Comparison of ENCODE assay signal across 12 cellular contexts in genomic region chr12:57889541-57889989, GRCh38. TPM values are rescaled to one million over a fixed set of nuclear protein-coding genes. Genes with fewer than 3 reads are reported as not detected.
DNase-seq lines count a peak whose midpoint lies in the region; ATAC-seq lines count a peak whose summit lies in the region.
"Had no signal": no experiment of that assay in that cellular context is flagged by ENCODE, and none has a peak within 500 bp of the region (broad histone marks: within the 10 kb centered on the region; RNA-seq: fewer than 3 reads in every experiment).

No MANE protein-coding gene starts in this region.

- no peak overlapping the region for H2BK5ac ChIP-seq in mesenchymal stem cell (ENCODE audit: low read depth, low read length, poor library complexity, severe bottlenecking)

- H3K4ac ChIP-seq in mesenchymal stem cell (ENCODE audit: low read depth in 1 of 2, low read length in 2 of 2), result peak overlapping the region; percentile 42 to 89

- no peaks in the 10 kb centered on the region for H3K27me3 ChIP-seq in duodenal mucosa (ENCODE audit: control insufficient read depth in 1 of 2, insufficient read depth in 2 of 2, low read length in 2 of 2)
- H3K27me3 ChIP-seq in mesenchymal stem cell (ENCODE audit: control insufficient read depth in 1 of 2, insufficient read depth in 1 of 2, low read length in 2 of 2), result no peaks in the 10 kb centered on the region
- H3K27me3 ChIP-seq: BE2C had no signal

- no peaks in the 10 kb centered on the region for H3K36me3 ChIP-seq in duodenal mucosa (ENCODE audit: control insufficient read depth in 1 of 2, insufficient read depth in 2 of 2, low read length in 2 of 2)
- no peaks in the 10 kb centered on the region for H3K36me3 ChIP-seq in mesenchymal stem cell (ENCODE audit: control insufficient read depth in 1 of 2, insufficient read depth in 2 of 2, low read depth in 1 of 2, low read length in 2 of 2)
- H3K36me3 ChIP-seq in urinary bladder (ENCODE audit: insufficient read depth), result no peaks in the 10 kb centered on the region
- H3K36me3 ChIP-seq: BE2C, neutrophil had no signal

- ATAC-seq in HG03520 (IDR thresholded peaks at IDR 0.05; ENCODE audit: unreplicated experiment), result no peak

- peaks cover 51 to 55% of the 10 kb centered on the region in 2 donors for H3K4me1 ChIP-seq in duodenal mucosa (ENCODE audit: control insufficient read depth in 1 of 2, insufficient read depth in 2 of 2, low read length in 2 of 2)
- peaks cover 20% of the 10 kb centered on the region for H3K4me1 ChIP-seq in mesenchymal stem cell (ENCODE audit: control insufficient read depth, insufficient read depth, low read depth, low read length)
- H3K4me1 ChIP-seq in urinary bladder (ENCODE audit: insufficient read depth), result peaks cover 4% of the 10 kb centered on the region

- peak overlapping the region in 1 of 2 experiments; percentile 37 for H3K14ac ChIP-seq in mesenchymal stem cell (ENCODE audit: low read length in 2 of 2)

- peak overlapping the region; percentile 56 for H2BK120ac ChIP-seq in mesenchymal stem cell (ENCODE audit: low read depth, low read length)

- no peak overlapping the region for H3K4me3 ChIP-seq in duodenal mucosa (ENCODE audit: low read depth in 1 of 2, low read length in 2 of 2)
- H3K4me3 ChIP-seq in mesenchymal stem cell (ENCODE audit: insufficient read depth in 1 of 2, low read depth in 1 of 2, low read length in 2 of 2), result peak overlapping the region in 1 of 2 experiments; percentile 64
- no peak overlapping the region for H3K4me3 ChIP-seq in urinary bladder (ENCODE audit: low read depth, low read length)

- H2BK12ac ChIP-seq in mesenchymal stem cell (ENCODE audit: low read length in 2 of 2), result peak overlapping the region; percentile 80 to 94

- H3K9me3 ChIP-seq in duodenal mucosa (ENCODE audit: control insufficient read depth in 1 of 2, low read length in 2 of 2) (no peaks in the 10 kb centered on the region), mesenchymal stem cell (ENCODE audit: control insufficient read depth, low read length) (no peaks in the 10 kb centered on the region)
- H3K9me3 ChIP-seq: BE2C, neutrophil had no signal

- H2AK5ac ChIP-seq in mesenchymal stem cell (ENCODE audit: low read length, severe bottlenecking), result no peak overlapping the region

- peak overlapping the region; percentile 52 to 78 for H3K18ac ChIP-seq in mesenchymal stem cell (ENCODE audit: low read depth in 1 of 2, low read length in 2 of 2)

- H3K4me2 ChIP-seq in mesenchymal stem cell (ENCODE audit: low read length, poor library complexity, severe bottlenecking), result no peak overlapping the region

- H4K8ac ChIP-seq in mesenchymal stem cell (ENCODE audit: low read length), result peak overlapping the region; percentile 38

- H3K27ac ChIP-seq in duodenal mucosa (ENCODE audit: low read depth, low read length) (peak overlapping the region; percentile 65), mesenchymal stem cell (ENCODE audit: low read length, poor library complexity, severe bottlenecking) (no peak overlapping the region), urinary bladder (ENCODE audit: low read depth) (peak overlapping the region; percentile 88)
- H3K27ac ChIP-seq: neutrophil had no signal

- H2AFZ ChIP-seq in mesenchymal stem cell (ENCODE audit: low read depth, low read length), result peak overlapping the region; percentile 3

- H3K79me1 ChIP-seq in mesenchymal stem cell (replicated peaks; ENCODE audit: low read length, poor library complexity, severe bottlenecking), result peaks cover 2% of the 10 kb centered on the region

- WGBS in mesenchymal stem cell, result 88% methylated on average over 10 of the region's 10 CpGs
- WGBS in urinary bladder, result 25% methylated on average over 10 of the region's 10 CpGs

- H4K91ac ChIP-seq in mesenchymal stem cell (ENCODE audit: low read length), result peak overlapping the region; percentile 90

- peak overlapping the region; percentile 8 for H2BK15ac ChIP-seq in mesenchymal stem cell (ENCODE audit: low read depth, poor library complexity, severe bottlenecking)

- H3K9ac ChIP-seq in duodenal mucosa (ENCODE audit: low read depth in 1 of 2, low read length in 2 of 2) (peak overlapping the region; percentile 39 to 57), mesenchymal stem cell (ENCODE audit: low read length) (peak overlapping the region; percentile 85)

- H3K23ac ChIP-seq in mesenchymal stem cell (ENCODE audit: low read length in 2 of 2), result no peak overlapping the region

- peak; percentile 65 for DNase-seq in NCI-H2196 (lab: John Stamatoyannopoulos, UW; ENCODE audit: unreplicated experiment)
- DNase-seq in NCI-H2196 treated with DMSO at 0.1 percent for 48 hours (lab: John Stamatoyannopoulos, UW; ENCODE audit: unreplicated experiment), result no peak
- peak; percentile 70 for DNase-seq in mesenchymal stem cell
- no peak for DNase-seq in SIG-M5 treated with dmso at 0.1 percent for 504 hours (lab: John Stamatoyannopoulos, UW; ENCODE audit: unreplicated experiment)
- no peak for DNase-seq in T1000 (lab: John Stamatoyannopoulos, UW)
- DNase-seq: activated CD8-positive, alpha-beta memory T cell treated with anti-CD3 and anti-CD28 coated beads, Interleukin-2, amount 50 U/mL, for 4 hours; BE2C; NCI-H1105 treated with DMSO at 0.1 percent for 48 hours had no signal

RNA-seq across cellular contexts. Expression of gene CTDSP2, which starts 43.0 kb away (rescaled TPM):
- 136 TPM for polyA plus RNA-seq in mesenchymal stem cell (2013, experiment 1 of 2)
- polyA plus RNA-seq in mesenchymal stem cell (2013, experiment 2 of 2), result 129 TPM
- 80.2 TPM for total RNA-seq in urinary bladder
- polyA plus RNA-seq in urinary bladder, result 145 TPM

RNA-seq across cellular contexts. Expression of gene ATP23, which starts 51.8 kb away (rescaled TPM):
- polyA plus RNA-seq in mesenchymal stem cell (2013, experiment 1 of 2), result 6.5 TPM
- polyA plus RNA-seq in mesenchymal stem cell (2013, experiment 2 of 2), result 5.7 TPM
- 8.8 TPM for total RNA-seq in urinary bladder
- polyA plus RNA-seq in urinary bladder, result 16.1 TPM

Comparison
In these comparisons a context has a peak if more than half of its experiments do, and no peak if none do; other contexts are left out.
1. DNase-seq: peak in NCI-H2196 (single experiment) and mesenchymal stem cell (single experiment); none in NCI-H2196 treated with DMSO at 0.1 percent for 48 hours (single experiment), SIG-M5 treated with dmso at 0.1 percent for 504 hours (single experiment) and T1000 (single experiment).